26 cellular contexts compared by ENCODE assay signal in genomic region chr15:35394416-35394815, GRCh38.
"Had no signal": no experiment of that assay in that cellular context is flagged by ENCODE, and none has a peak within 500 bp of the region (broad histone marks: within the 10 kb centered on the region; RNA-seq: fewer than 3 reads in every experiment).

No MANE protein-coding gene starts in this region.

- H3K36me3 Mint-ChIP-seq: activated CD8-positive, alpha-beta memory T cell treated with anti-CD3 and anti-CD28 coated beads, Interleukin-2, amount 10 ng/mL, durations not matched to agents 7 days and 5 days had no signal

- DNase-seq: activated CD4-positive, alpha-beta T cell treated with anti-CD3 and anti-CD28 coated beads, Interleukin-2, amount 10 ng/mL, durations not matched to agents 7 days and 5 days; activated CD4-positive, CD25-positive, alpha-beta regulatory T cell treated with anti-CD3 and anti-CD28 coated beads, Interleukin-2, amount 50 U/mL, for 72 hours; activated CD8-positive, alpha-beta memory T cell treated with anti-CD3 and anti-CD28 coated beads, Interleukin-2, amount 10 ng/mL, durations not matched to agents 7 days and 5 days; activated CD8-positive, alpha-beta T cell treated with anti-CD3 and anti-CD28 coated beads for 36 hours; activated gamma-delta T cell treated with Interleukin-2 at 50 U/mL for 16 hours; activated T-cell treated with anti-CD3 and anti-CD28 coated beads for 4 hours; central memory CD4-positive, alpha-beta T cell; effector memory CD8-positive, alpha-beta T cell; kidney; lower lobe of right lung; naive thymus-derived CD8-positive, alpha-beta T cell; stimulated activated CD4-positive, alpha-beta T cell treated with anti-CD3 and anti-CD28 coated beads, Interleukin-15, amount 100 ng/mL, for 24 hours; stomach; WERI-Rb-1 had no signal

- H3K27ac ChIP-seq: lower lobe of right lung, stomach, suprapubic skin, tibial nerve, WERI-Rb-1 had no signal

- H3K36me3 ChIP-seq: lower lobe of right lung, WERI-Rb-1 had no signal

- FAIRE-seq: astrocyte, colon, endothelial cell of umbilical vein, kidney, TTC549 had no signal

- H3K4me1 ChIP-seq: lower lobe of right lung, stomach, suprapubic skin, tibial nerve had no signal

- H3K4me2 ChIP-seq: smooth muscle cell had no signal

- H3K4me1 Mint-ChIP-seq: activated CD4-positive, alpha-beta T cell treated with anti-CD3 and anti-CD28 coated beads, Interleukin-2, amount 10 ng/mL, durations not matched to agents 7 days and 5 days; activated CD8-positive, alpha-beta memory T cell treated with anti-CD3 and anti-CD28 coated beads, Interleukin-2, amount 10 ng/mL, durations not matched to agents 7 days and 5 days; activated naive CD4-positive, alpha-beta T cell treated with anti-CD3 and anti-CD28 coated beads, Interleukin-2, amount 50 U/mL, for 24 hours; stimulated activated memory B cell treated with anti-CD40 and anti-IgM and Interleukin-4, amounts not matched to agents 10 μg/mL and 1 μg/mL and 100 μg/mL, for 72 hours had no signal

- H3K9me3 ChIP-seq: lower lobe of right lung, stomach, suprapubic skin, tibial nerve had no signal

- H3K27me3 Mint-ChIP-seq: activated CD4-positive, alpha-beta T cell treated with anti-CD3 and anti-CD28 coated beads, Interleukin-2, amount 10 ng/mL, durations not matched to agents 7 days and 5 days; activated CD8-positive, alpha-beta memory T cell treated with anti-CD3 and anti-CD28 coated beads, Interleukin-2, amount 10 ng/mL, durations not matched to agents 7 days and 5 days; activated CD8-positive, alpha-beta T cell treated with anti-CD3 and anti-CD28 coated beads for 36 hours; activated naive CD4-positive, alpha-beta T cell treated with anti-CD3 and anti-CD28 coated beads, Interleukin-2, amount 50 U/mL, for 24 hours; effector memory CD8-positive, alpha-beta T cell; naive thymus-derived CD8-positive, alpha-beta T cell; stimulated activated memory B cell treated with anti-CD40 and anti-IgM and Interleukin-4, amounts not matched to agents 10 μg/mL and 1 μg/mL and 100 μg/mL, for 72 hours had no signal

- ATAC-seq: activated CD8-positive, alpha-beta memory T cell treated with anti-CD3 and anti-CD28 coated beads, Interleukin-2, amount 10 ng/mL, durations not matched to agents 7 days and 5 days; activated CD8-positive, alpha-beta T cell treated with anti-CD3 and anti-CD28 coated beads for 36 hours; effector memory CD8-positive, alpha-beta T cell; esophagus mucosa; lower lobe of right lung; naive thymus-derived CD8-positive, alpha-beta T cell; sciatic nerve; stimulated activated memory B cell treated with anti-CD40 and anti-IgM and Interleukin-4, amounts not matched to agents 10 μg/mL and 1 μg/mL and 100 μg/mL, for 72 hours had no signal

- H3K4me3 Mint-ChIP-seq: activated CD4-positive, alpha-beta T cell treated with anti-CD3 and anti-CD28 coated beads, Interleukin-2, amount 10 ng/mL, durations not matched to agents 7 days and 5 days; activated CD8-positive, alpha-beta memory T cell treated with anti-CD3 and anti-CD28 coated beads, Interleukin-2, amount 10 ng/mL, durations not matched to agents 7 days and 5 days; activated CD8-positive, alpha-beta T cell treated with anti-CD3 and anti-CD28 coated beads for 36 hours; activated naive CD4-positive, alpha-beta T cell treated with anti-CD3 and anti-CD28 coated beads, Interleukin-2, amount 50 U/mL, for 24 hours; activated T-helper 1 cell treated with anti-CD3 and anti-CD28 coated beads, Interleukin-12 subunit alpha, Interleukin-12 subunit beta, Interleukin-2, Interleukin-4 antibody, amounts not matched to agents 30 ng/mL and 10 ng/mL and 1 ng/mL, durations not matched to agents 14 hours and 24 hours and 36 hours; effector memory CD8-positive, alpha-beta T cell; naive thymus-derived CD8-positive, alpha-beta T cell; stimulated activated memory B cell treated with anti-CD40 and anti-IgM and Interleukin-4, amounts not matched to agents 10 μg/mL and 1 μg/mL and 100 μg/mL, for 72 hours had no signal

- H3K4me3 ChIP-seq: lower lobe of right lung, smooth muscle cell, stomach, suprapubic skin, tibial nerve had no signal

- H3K9me3 Mint-ChIP-seq: activated CD4-positive, alpha-beta T cell treated with anti-CD3 and anti-CD28 coated beads, Interleukin-2, amount 10 ng/mL, durations not matched to agents 7 days and 5 days had no signal

- H3K27ac Mint-ChIP-seq: activated CD4-positive, alpha-beta T cell treated with anti-CD3 and anti-CD28 coated beads, Interleukin-2, amount 10 ng/mL, durations not matched to agents 7 days and 5 days; activated CD8-positive, alpha-beta memory T cell treated with anti-CD3 and anti-CD28 coated beads, Interleukin-2, amount 10 ng/mL, durations not matched to agents 7 days and 5 days; activated CD8-positive, alpha-beta T cell treated with anti-CD3 and anti-CD28 coated beads for 36 hours; activated naive CD4-positive, alpha-beta T cell treated with anti-CD3 and anti-CD28 coated beads, Interleukin-2, amount 50 U/mL, for 24 hours; activated T-helper 1 cell treated with anti-CD3 and anti-CD28 coated beads, Interleukin-12 subunit alpha, Interleukin-12 subunit beta, Interleukin-2, Interleukin-4 antibody, amounts not matched to agents 30 ng/mL and 10 ng/mL and 1 ng/mL, durations not matched to agents 14 hours and 24 hours and 36 hours; effector memory CD8-positive, alpha-beta T cell; naive thymus-derived CD8-positive, alpha-beta T cell; stimulated activated memory B cell treated with anti-CD40 and anti-IgM and Interleukin-4, amounts not matched to agents 10 μg/mL and 1 μg/mL and 100 μg/mL, for 72 hours had no signal

- H3K27me3 ChIP-seq: stomach, suprapubic skin, tibial nerve had no signal
